ENCODE assay signal across 9 cellular contexts in genomic region chr18:12076424-12077140, GRCh38. TPM values are rescaled to one million over a fixed set of nuclear protein-coding genes. Genes with fewer than 3 reads are reported as not detected.
DNase-seq lines count a peak whose midpoint lies in the region; ATAC-seq, FAIRE-seq and TF ChIP-seq lines count a peak whose summit lies in the region.
"Had no signal": no experiment of that assay in that cellular context is flagged by ENCODE, and none has a peak within 500 bp of the region (broad histone marks: within the 10 kb centered on the region; RNA-seq: fewer than 3 reads in every experiment).

No MANE protein-coding gene starts in this region.

- ATAC-seq in Right ventricle myocardium inferior: peak; percentile 72
- ATAC-seq in HG03378 (IDR thresholded peaks at IDR 0.05; ENCODE audit: unreplicated experiment): no peak
- ATAC-seq in HG03439 (IDR thresholded peaks at IDR 0.05; ENCODE audit: unreplicated experiment): no peak

- intact Hi-C loops in Right ventricle myocardium inferior (cut with DNase I) (no loop called here), cardiac septum (cut with DNase I) (no loop called here), kidney (cut with DNase I) (no loop called here), tibial artery (cut with DNase I; ENCODE audit: low total_unique reads) (no loop called here)

- no peak for DNase-seq in Right ventricle myocardium inferior (ENCODE audit: missing footprints)
- DNase-seq in cardiac septum (ENCODE audit: low spot score): no peak
- DNase-seq in astrocyte of the spinal cord (ENCODE audit: low read depth, low spot score): no peak
- peak; percentile 66 for DNase-seq in kidney
- DNase-seq in tibial artery: no peak
- DNase-seq in GOT3 (lab: John Stamatoyannopoulos, UW): no peak

- no peak overlapping the region for H3K9ac ChIP-seq in kidney (ENCODE audit: low read length in 2 of 2)

- no peaks in the 10 kb centered on the region for H3K9me3 ChIP-seq in kidney (ENCODE audit: control insufficient read depth in 1 of 2, low read length in 2 of 2)
- no peaks in the 10 kb centered on the region for H3K9me3 ChIP-seq in tibial artery

- FAIRE-seq in kidney (lab: Jason Lieb, UNC): no peak

- H3K4me3 ChIP-seq in astrocyte of the spinal cord (ENCODE audit: low read depth, low read length) (peak overlapping the region; percentile 17), kidney (ENCODE audit: low read length in 2 of 2) (no peak overlapping the region), tibial artery (peak overlapping the region; percentile 30 to 42)

- in situ Hi-C loops in astrocyte of the spinal cord (cut with HindIII; ENCODE audit: low sequenced_read_pairs): no loop called here

- H3K4me1 ChIP-seq in kidney (ENCODE audit: control insufficient read depth in 1 of 2, insufficient read depth in 1 of 2, low read depth in 1 of 2, low read length in 2 of 2) (no peaks in the 10 kb centered on the region), tibial artery (peaks cover 0 to 6% (median 3%) of the 10 kb centered on the region in 4 donors)

- TF ChIP-seq CTCF in astrocyte of the spinal cord (IDR thresholded peaks at IDR 0.05; ENCODE audit: low read depth, low read length) (no peak), kidney (IDR thresholded peaks at IDR 0.05; ENCODE audit: borderline replicate concordance, extremely low read depth, insufficient read depth) (no peak), tibial artery (IDR thresholded peaks at IDR 0.05) (no peak)

- H3K36me3 ChIP-seq in kidney (ENCODE audit: control insufficient read depth in 1 of 2, insufficient read depth in 2 of 2, low read length in 2 of 2): no peaks in the 10 kb centered on the region
- no peaks in the 10 kb centered on the region for H3K36me3 ChIP-seq in tibial artery

- H3K27me3 ChIP-seq in tibial artery: no peaks in the 10 kb centered on the region

- no peak overlapping the region for H3K27ac ChIP-seq in kidney (ENCODE audit: low read depth in 2 of 2, low read length in 2 of 2)
- H3K27ac ChIP-seq in tibial artery: peak overlapping the region; percentile 39 to 50

RNA-seq across cellular contexts. Expression of gene ANKRD62, which starts 17.1 kb away (rescaled TPM):
- total RNA-seq in Right ventricle myocardium inferior: not detected
- not detected for total RNA-seq in cardiac septum
- total RNA-seq in kidney: not detected
- not detected for polyA plus RNA-seq in kidney (ENCODE audit: insufficient read depth, low read depth, low replicate concordance)
- total RNA-seq: activated CD8-positive, alpha-beta memory T cell treated with anti-CD3 and anti-CD28 coated beads for 36 hours had no signal

Comparison
In these comparisons a context has a peak if more than half of its experiments do, and no peak if none do; other contexts are left out.
1. H3K4me3 ChIP-seq: peak in astrocyte of the spinal cord (single experiment) and tibial artery (2 of 2); none in kidney (0 of 2).
2. H3K27ac ChIP-seq: peak in tibial artery (2 of 2); none in kidney (0 of 2).